11 cellular contexts compared by ENCODE assay signal in the genomic region with DNA sequence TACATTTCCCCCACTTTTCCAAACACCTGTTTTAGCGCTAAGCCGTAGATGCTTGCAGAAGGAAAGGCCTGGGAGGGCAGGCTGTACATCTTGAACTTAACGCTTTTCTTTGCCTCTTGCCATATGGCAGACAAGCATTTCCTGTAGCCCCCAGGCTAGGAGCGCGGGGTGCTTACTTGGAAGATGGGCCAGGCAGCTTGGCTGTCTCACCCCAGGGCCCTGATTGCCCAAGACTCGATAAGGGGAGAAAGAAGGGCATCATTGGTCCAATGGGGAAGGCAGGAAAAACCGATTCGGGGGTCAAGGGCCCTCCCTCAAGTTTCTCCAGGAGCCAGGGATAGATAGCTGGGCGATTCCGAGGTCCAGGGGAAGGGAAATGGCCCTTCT. TPM values are rescaled to one million over a fixed set of nuclear protein-coding genes. Genes with fewer than 3 reads are reported as not detected.
A peak's percentile ranks its signal among the peaks of the same experiment; 100 is the strongest.
DNase-seq lines count a peak whose midpoint lies in the region; ATAC-seq and TF ChIP-seq lines count a peak whose summit lies in the region.
"Had no signal": no experiment of that assay in that cellular context is flagged by ENCODE, and none has a peak within 500 bp of the region (broad histone marks: within the 10 kb centered on the region; RNA-seq: fewer than 3 reads in every experiment).

No MANE protein-coding gene starts in this region.

- H3K4me1 Mint-ChIP-seq in activated CD4-positive, alpha-beta T cell treated with anti-CD3 and anti-CD28 coated beads, Interleukin-2, amount 10 ng/mL, durations not matched to agents 7 days and 5 days: peaks cover 8% of the 10 kb centered on the region
- peaks cover 18 to 30% of the 10 kb centered on the region in 2 donors for H3K4me1 Mint-ChIP-seq in stimulated activated naive B cell treated with anti-CD40 and anti-IgM and Interleukin-4, amounts not matched to agents 10 μg/mL and 1 μg/mL and 100 μg/mL, for 72 hours

- H3K27ac Mint-ChIP-seq in activated CD4-positive, alpha-beta T cell treated with anti-CD3 and anti-CD28 coated beads, Interleukin-2, amount 10 ng/mL, durations not matched to agents 7 days and 5 days: peak overlapping the region; percentile 51
- peak overlapping the region; percentile 93 for H3K27ac Mint-ChIP-seq in stimulated activated naive B cell treated with anti-CD40 and anti-IgM and Interleukin-4, amounts not matched to agents 10 μg/mL and 1 μg/mL and 100 μg/mL, for 72 hours

- H3K4me3 Mint-ChIP-seq in activated CD4-positive, alpha-beta T cell treated with anti-CD3 and anti-CD28 coated beads, Interleukin-2, amount 10 ng/mL, durations not matched to agents 7 days and 5 days: peak overlapping the region; percentile 37
- peak overlapping the region; percentile 61 to 75 for H3K4me3 Mint-ChIP-seq in stimulated activated naive B cell treated with anti-CD40 and anti-IgM and Interleukin-4, amounts not matched to agents 10 μg/mL and 1 μg/mL and 100 μg/mL, for 72 hours

- POLR2A ChIA-PET in activated CD4-positive, alpha-beta T cell treated with anti-CD3 and anti-CD28 coated beads, Interleukin-2, amount 10 ng/mL, durations not matched to agents 7 days and 5 days (lab: Charles Lee): interaction anchor here (0.8 kb wide), 1 partner anchor 21 kb away, joined by 3 read pairs; no protein-coding TSS in a partner anchor

- CTCF ChIA-PET in activated CD4-positive, alpha-beta T cell treated with anti-CD3 and anti-CD28 coated beads, Interleukin-2, amount 10 ng/mL, durations not matched to agents 7 days and 5 days (lab: Charles Lee): interaction anchor here (0.9 to 1.9 kb wide), 4 partner anchors 10 to 83 kb away, joined by 3 to 7 read pairs (median 4); no protein-coding TSS in a partner anchor

- DNase-seq in activated CD4-positive, alpha-beta T cell treated with anti-CD3 and anti-CD28 coated beads, Interleukin-2, amount 10 ng/mL, durations not matched to agents 7 days and 5 days: no peak
- no peak for DNase-seq in activated CD4-positive, alpha-beta T cell treated with anti-CD3 and anti-CD28 coated beads, Interleukin-2, amount 50 U/mL, for 48 hours
- DNase-seq in RKO (ENCODE audit: low spot score) (peak; percentile 70), foreskin keratinocyte (peak; percentile 40 to 66), nucleus accumbens (lab: John Stamatoyannopoulos, UW) (no peak), NCI-H1092 (lab: John Stamatoyannopoulos, UW) (no peak)
- DNase-seq in stimulated activated naive B cell treated with anti-CD40 and anti-IgM and Interleukin-4, amounts not matched to agents 10 μg/mL and 1 μg/mL and 100 μg/mL, for 72 hours: no peak
- DNase-seq: cerebellar nuclear complex, SHP77 had no signal

- H3K27me3 Mint-ChIP-seq in activated CD4-positive, alpha-beta T cell treated with anti-CD3 and anti-CD28 coated beads, Interleukin-2, amount 10 ng/mL, durations not matched to agents 7 days and 5 days: peaks cover 68% of the 10 kb centered on the region
- H3K27me3 Mint-ChIP-seq in stimulated activated naive B cell treated with anti-CD40 and anti-IgM and Interleukin-4, amounts not matched to agents 10 μg/mL and 1 μg/mL and 100 μg/mL, for 72 hours: peaks cover 56 to 77% of the 10 kb centered on the region in 2 donors

- peaks cover 16% of the 10 kb centered on the region for H3K4me1 ChIP-seq in foreskin keratinocyte

- H3K27me3 ChIP-seq in foreskin keratinocyte: peaks cover 3% of the 10 kb centered on the region

- TF ChIP-seq CTCF in foreskin keratinocyte (conservative IDR thresholded peaks at IDR 0.05): no peak

- ATAC-seq in foreskin keratinocyte (no peak), HG03135 (IDR thresholded peaks at IDR 0.05; ENCODE audit: unreplicated experiment) (no peak)
- ATAC-seq in stimulated activated naive B cell treated with anti-CD40 and anti-IgM and Interleukin-4, amounts not matched to agents 10 μg/mL and 1 μg/mL and 100 μg/mL, for 72 hours (replicated peaks): no peak

- H3K27ac ChIP-seq in foreskin keratinocyte: peak overlapping the region; percentile 77

- no peaks in the 10 kb centered on the region for H3K9me3 Mint-ChIP-seq in activated CD4-positive, alpha-beta T cell treated with anti-CD3 and anti-CD28 coated beads, Interleukin-2, amount 10 ng/mL, durations not matched to agents 7 days and 5 days
- H3K9me3 Mint-ChIP-seq in stimulated activated naive B cell treated with anti-CD40 and anti-IgM and Interleukin-4, amounts not matched to agents 10 μg/mL and 1 μg/mL and 100 μg/mL, for 72 hours: peaks cover 0 to 2% of the 10 kb centered on the region in 2 donors

- H3K36me3 Mint-ChIP-seq in activated CD4-positive, alpha-beta T cell treated with anti-CD3 and anti-CD28 coated beads, Interleukin-2, amount 10 ng/mL, durations not matched to agents 7 days and 5 days (ENCODE audit: low read depth): peaks cover 8% of the 10 kb centered on the region
- peaks cover 5 to 12% of the 10 kb centered on the region in 2 donors for H3K36me3 Mint-ChIP-seq in stimulated activated naive B cell treated with anti-CD40 and anti-IgM and Interleukin-4, amounts not matched to agents 10 μg/mL and 1 μg/mL and 100 μg/mL, for 72 hours

RNA-seq across cellular contexts. Expression of a gene that starts 1.7 kb away (rescaled TPM):
- not detected for total RNA-seq in activated CD4-positive, alpha-beta T cell treated with anti-CD3 and anti-CD28 coated beads, Interleukin-2, amount 10 ng/mL, durations not matched to agents 7 days and 5 days
- 4.8 and 6.1 TPM in 2 replicates for total RNA-seq in foreskin keratinocyte
- 3.3 and 3.7 TPM in 2 replicates for polyA plus RNA-seq in foreskin keratinocyte

RNA-seq across cellular contexts. Expression of a gene that starts 7.0 kb away (rescaled TPM):
- not detected for total RNA-seq in activated CD4-positive, alpha-beta T cell treated with anti-CD3 and anti-CD28 coated beads, Interleukin-2, amount 10 ng/mL, durations not matched to agents 7 days and 5 days
- 47.3 and 59.7 TPM in 2 replicates for total RNA-seq in foreskin keratinocyte
- polyA plus RNA-seq in foreskin keratinocyte: 34.9 and 51.1 TPM in 2 replicates

RNA-seq across cellular contexts. Expression of a gene that starts 12.7 kb away (rescaled TPM):
- total RNA-seq in activated CD4-positive, alpha-beta T cell treated with anti-CD3 and anti-CD28 coated beads, Interleukin-2, amount 10 ng/mL, durations not matched to agents 7 days and 5 days: not detected
- 0.07 and 0.31 TPM in 2 replicates for total RNA-seq in foreskin keratinocyte
- polyA plus RNA-seq in foreskin keratinocyte: 0.17 and 0.21 TPM in 2 replicates
- total RNA-seq: mucosa of gallbladder had no signal

RNA-seq across cellular contexts. Expression of a gene that starts 15.9 kb away (rescaled TPM):
- not detected for total RNA-seq in activated CD4-positive, alpha-beta T cell treated with anti-CD3 and anti-CD28 coated beads, Interleukin-2, amount 10 ng/mL, durations not matched to agents 7 days and 5 days
- 13.1 and 13.3 TPM in 2 replicates for total RNA-seq in foreskin keratinocyte
- polyA plus RNA-seq in foreskin keratinocyte: 14.5 and 15.6 TPM in 2 replicates
- total RNA-seq: mucosa of gallbladder had no signal

RNA-seq across cellular contexts. Expression of a gene that starts 20.0 kb away (rescaled TPM):
- total RNA-seq in activated CD4-positive, alpha-beta T cell treated with anti-CD3 and anti-CD28 coated beads, Interleukin-2, amount 10 ng/mL, durations not matched to agents 7 days and 5 days: not detected
- 1.2 and 2.1 TPM in 2 replicates for total RNA-seq in foreskin keratinocyte
- polyA plus RNA-seq in foreskin keratinocyte: 1.0 and 1.4 TPM in 2 replicates

Comparison
In these comparisons a context has a peak if more than half of its experiments do, and no peak if none do; other contexts are left out.
1. DNase-seq: peak in RKO (single experiment) and foreskin keratinocyte (2 of 2); none in activated CD4-positive, alpha-beta T cell treated with anti-CD3 and anti-CD28 coated beads, Interleukin-2, amount 10 ng/mL, durations not matched to agents 7 days and 5 days (single experiment), activated CD4-positive, alpha-beta T cell treated with anti-CD3 and anti-CD28 coated beads, Interleukin-2, amount 50 U/mL, for 48 hours (0 of 2), stimulated activated naive B cell treated with anti-CD40 and anti-IgM and Interleukin-4, amounts not matched to agents 10 μg/mL and 1 μg/mL and 100 μg/mL, for 72 hours (single experiment), nucleus accumbens (0 of 56) and NCI-H1092 (single experiment).
2. RNA of a gene that starts 7.0 kb away (total RNA-seq): 47.3 to 59.7 TPM in foreskin keratinocyte; not detected in activated CD4-positive, alpha-beta T cell treated with anti-CD3 and anti-CD28 coated beads, Interleukin-2, amount 10 ng/mL, durations not matched to agents 7 days and 5 days; every median in the first group is over 10 times any median in the second.